ENCODE assay signal across 12 cellular contexts in genomic region chr14:101072531-101072930, GRCh38.
DNase-seq lines count a peak whose midpoint lies in the region; ATAC-seq and TF ChIP-seq lines count a peak whose summit lies in the region.
"Had no signal": no experiment of that assay in that cellular context is flagged by ENCODE, and none has a peak within 500 bp of the region (broad histone marks: within the 10 kb centered on the region; RNA-seq: fewer than 3 reads in every experiment).

No MANE protein-coding gene starts in this region.

- DNase-seq in Daoy (ENCODE audit: low read depth) = peak; percentile 48
- peak; percentile 14 for DNase-seq in PC-3
- DNase-seq in dorsolateral prefrontal cortex = peak in 6 of 10 donors; percentile 8 to 53 (median 27)
- peak; percentile 83 for DNase-seq in osteocyte (ENCODE audit: extremely low spot score, unreplicated experiment)
- no peak for DNase-seq in posterior vena cava (ENCODE audit: low spot score)
- DNase-seq: activated T-cell treated with anti-CD3 and anti-CD28 coated beads, Interleukin-2, amount 50 U/mL, for 1 hour; CD4-positive, alpha-beta memory T cell; midbrain; stimulated activated CD4-positive, alpha-beta T cell treated with anti-CD3 and anti-CD28 coated beads, Interleukin-4, amount 100 ng/mL, for 4 hours had no signal

- peak overlapping the region; percentile 84 for H3K4me2 ChIP-seq in PC-3 (ENCODE audit: low read length)

- no peaks in the 10 kb centered on the region for H3K27me3 Mint-ChIP-seq in osteocyte (ENCODE audit: unreplicated experiment)

- peaks cover 25% of the 10 kb centered on the region for H3K4me1 ChIP-seq in PC-3 (ENCODE audit: insufficient read depth, low read length)

- peak overlapping the region; percentile 72 for H2AFZ ChIP-seq in PC-3 (ENCODE audit: low read length)

- H3K4me3 ChIP-seq in PC-3 (ENCODE audit: low read length) (no peak overlapping the region; the same call in 1 of the 2 replicates), dorsolateral prefrontal cortex (no peak overlapping the region)

- no peaks in the 10 kb centered on the region for H3K9me3 Mint-ChIP-seq in osteocyte (ENCODE audit: unreplicated experiment)

- H3K9me3 ChIP-seq in PC-3 (ENCODE audit: low read length) = no peaks in the 10 kb centered on the region

- CTCF ChIA-PET in PC-3 (lab: Charles Lee) = interaction anchor here (0.6 to 0.7 kb wide), 2 partner anchors 14 to 408 kb away, joined by 3 to 4 read pairs; no protein-coding TSS in a partner anchor

- H3K27ac Mint-ChIP-seq in osteocyte (ENCODE audit: unreplicated experiment) = peak overlapping the region; percentile 90
- H3K27ac Mint-ChIP-seq: CD4-positive, alpha-beta memory T cell had no signal

- no peak for TF ChIP-seq CTCF in PC-3 (conservative IDR thresholded peaks at IDR 0.05; ENCODE audit: low read depth, low read length)
- TF ChIP-seq CTCF in dorsolateral prefrontal cortex (IDR thresholded peaks at IDR 0.05 in 54 of 56, conservative IDR thresholded peaks at IDR 0.05 in 2 of 56; ENCODE audit: low read depth in 1 of 56, partially characterized antibody in 56 of 56) = no peak
- TF ChIP-seq CTCF in osteocyte (IDR thresholded peaks at IDR 0.05) = no peak

- peak; percentile 27 for ATAC-seq in PC-3
- no peak for ATAC-seq in GM19351 (IDR thresholded peaks at IDR 0.05; ENCODE audit: unreplicated experiment)
- ATAC-seq in HG03175 (IDR thresholded peaks at IDR 0.05; ENCODE audit: unreplicated experiment) = no peak
- no peak for ATAC-seq in HG03108 (IDR thresholded peaks at IDR 0.05; ENCODE audit: unreplicated experiment)

- H3K27ac ChIP-seq in PC-3 (ENCODE audit: low read length) (peak overlapping the region; percentile 87), dorsolateral prefrontal cortex (peak overlapping the region in 53 of 59 donors; percentile 22 to 90 (median 74))

- no peaks in the 10 kb centered on the region for H3K27me3 ChIP-seq in PC-3 (ENCODE audit: low read length)
- H3K27me3 ChIP-seq in dorsolateral prefrontal cortex = peaks cover 0 to 34% (median 5%) of the 10 kb centered on the region in 45 donors

- no peak overlapping the region for H3K4me3 Mint-ChIP-seq in osteocyte (ENCODE audit: unreplicated experiment)
- H3K4me3 Mint-ChIP-seq: CD4-positive, alpha-beta memory T cell had no signal

- H3K9me2 ChIP-seq in PC-3 (replicated peaks; ENCODE audit: low read length) = no peaks in the 10 kb centered on the region

- no peaks in the 10 kb centered on the region for H3F3A ChIP-seq in PC-3 (ENCODE audit: low read length, unreplicated experiment)

- no TSS peak for BruUV-seq in PC-3 (replicated peaks; lab: Mats Ljungman, UMichigan)

- no peaks in the 10 kb centered on the region for H3K36me3 ChIP-seq in PC-3 (ENCODE audit: low read depth, low read length)

- intact Hi-C loops in PC-3 (cut with micrococcal nuclease) = loop anchor here (2.0 to 5.0 kb wide), 3 partner anchors 78 to 405 kb away; no protein-coding TSS in a partner anchor
- intact Hi-C loops in dorsolateral prefrontal cortex (cut with DNase I) = no loop called here
- intact Hi-C loops in posterior vena cava (cut with DNase I) = loop anchor here in 1 of 2 donors (5.0 kb wide), 1 partner anchor 390 kb away; no protein-coding TSS in a partner anchor

- POLR2A ChIA-PET in PC-3 (lab: Charles Lee; ENCODE audit: unreplicated experiment) = no interaction called here

- H4K20me1 ChIP-seq in PC-3 (ENCODE audit: low read length) = no peaks in the 10 kb centered on the region

- H3K36me3 Mint-ChIP-seq in osteocyte (ENCODE audit: unreplicated experiment) = no peaks in the 10 kb centered on the region
- H3K36me3 Mint-ChIP-seq: CD4-positive, alpha-beta memory T cell had no signal

- H3K79me2 ChIP-seq in PC-3 (ENCODE audit: low read length) = no peaks in the 10 kb centered on the region

- peaks cover 52% of the 10 kb centered on the region for H3K4me1 Mint-ChIP-seq in osteocyte (ENCODE audit: unreplicated experiment)
- H3K4me1 Mint-ChIP-seq: CD4-positive, alpha-beta memory T cell had no signal

- H3K9ac ChIP-seq in PC-3 (ENCODE audit: low read length) = peak overlapping the region; percentile 71
